8 cellular contexts compared by ENCODE assay signal in the genomic region with DNA sequence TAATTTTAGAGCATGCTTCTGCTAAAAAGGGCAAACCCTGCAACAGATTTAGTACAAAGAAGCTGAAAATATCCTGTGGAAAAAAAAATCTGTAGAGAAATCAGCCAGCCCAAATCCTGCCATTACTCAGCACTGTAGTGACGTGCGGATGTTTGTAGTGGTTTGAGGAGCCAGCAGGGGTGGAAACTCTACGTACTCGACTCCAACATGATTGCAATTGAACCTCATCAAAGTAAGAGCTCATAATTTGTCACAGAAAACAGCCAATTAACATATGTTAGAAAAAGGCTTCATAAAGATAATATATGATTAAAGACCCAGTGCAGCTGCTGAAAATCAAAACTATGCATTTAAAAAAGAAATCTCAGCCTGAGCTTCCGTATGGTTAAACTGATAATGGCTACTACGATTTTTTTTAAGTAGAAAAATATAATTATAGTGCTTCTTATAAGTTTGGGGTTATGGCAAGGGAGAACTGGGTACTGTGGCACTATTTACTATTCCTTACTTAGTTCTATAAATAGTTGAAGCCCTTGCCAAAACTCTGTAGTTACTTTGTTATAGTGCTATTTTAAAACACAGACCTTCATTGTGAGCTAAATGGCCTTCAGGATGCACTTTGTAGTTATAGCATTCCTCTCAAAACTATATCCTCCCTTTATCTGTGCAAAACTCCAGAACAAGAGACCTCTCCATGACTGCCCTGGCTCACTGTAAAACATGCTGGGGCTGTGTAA. TPM values are rescaled to one million over a fixed set of nuclear protein-coding genes. Genes with fewer than 3 reads are reported as not detected.
A peak's percentile ranks its signal among the peaks of the same experiment; 100 is the strongest.
DNase-seq lines count a peak whose midpoint lies in the region; ATAC-seq, FAIRE-seq and TF ChIP-seq lines count a peak whose summit lies in the region.

No MANE protein-coding gene starts in this region.

- CTCF ChIA-PET in HEK293 (lab: Yijun Ruan, JAX) = no interaction called here

- no peak for TF ChIP-seq CTCF in HEK293 (tag by site-specific recombination; IDR thresholded peaks at IDR 0.05)

- WGBS in esophagus, 2 donors = 36 to 44% methylated on average over 6 of the region's 6 CpGs

- no peak overlapping the region for H3K9ac ChIP-seq in SK-N-MC (ENCODE audit: insufficient read length)

- intact Hi-C loops in sciatic nerve (cut with DNase I) = no loop called here

- H3K4me1 ChIP-seq in HEK293 (ENCODE audit: control insufficient read depth, insufficient read depth, low read length) (peaks cover 14% of the 10 kb centered on the region), esophagus (ENCODE audit: control insufficient read depth in 2 of 2, insufficient read depth in 2 of 2, low read length in 1 of 2) (no peaks in the 10 kb centered on the region)

- no peaks in the 10 kb centered on the region for H3K9me3 ChIP-seq in HEK293 (ENCODE audit: control insufficient read depth, insufficient read depth, low read depth, low read length)
- no peaks in the 10 kb centered on the region for H3K9me3 ChIP-seq in SK-N-MC (ENCODE audit: low read depth, low read length)
- no peaks in the 10 kb centered on the region for H3K9me3 ChIP-seq in esophagus (ENCODE audit: control insufficient read depth in 2 of 2, insufficient read depth in 1 of 2, low read depth in 1 of 2, low read length in 1 of 2)

- H3K36me3 ChIP-seq in HEK293 (ENCODE audit: control insufficient read depth in 2 of 2, insufficient read depth in 1 of 2, low read length in 2 of 2) (no peaks in the 10 kb centered on the region), SK-N-MC (ENCODE audit: insufficient read depth, low read length) (no peaks in the 10 kb centered on the region), esophagus (ENCODE audit: control insufficient read depth in 2 of 2, insufficient read depth in 2 of 2, low read length in 1 of 2) (no peaks in the 10 kb centered on the region)

- TF ChIP-seq POLR2A in GM12891 (IDR thresholded peaks at IDR 0.05; ENCODE audit: low read depth, low read length) = no peak

- no peaks in the 10 kb centered on the region for H3K27me3 ChIP-seq in esophagus (ENCODE audit: control insufficient read depth in 1 of 2, insufficient read depth in 2 of 2, low read length in 2 of 2)

- DNase-seq in GM12891 (ENCODE audit: insufficient read length, low spot score) (no peak), SK-N-MC (ENCODE audit: low read depth, low spot score) (no peak), sciatic nerve (ENCODE audit: low spot score) (no peak), T-helper 9 cell (no peak), RPMI8226 (no peak), RKO (ENCODE audit: low spot score) (no peak)

- no peak overlapping the region for H3K4me3 ChIP-seq in HEK293 (ENCODE audit: low read depth, low read length)
- peak overlapping the region; percentile 53; the same call in 1 of the 2 replicates for H3K4me3 ChIP-seq in SK-N-MC
- H3K4me3 ChIP-seq in esophagus (ENCODE audit: low read depth in 1 of 2, low read length in 2 of 2) = no peak overlapping the region

- peak; percentile 72 for ATAC-seq in sciatic nerve

- H3K27ac ChIP-seq in HEK293 (ENCODE audit: extremely low read depth, low read depth, low read length) (no peak overlapping the region), SK-N-MC (no peak overlapping the region; the same call in 1 of the 2 replicates), esophagus (ENCODE audit: low read depth in 2 of 2, low read length in 1 of 2) (peak overlapping the region; percentile 40 to 57)

- POLR2A ChIA-PET in HEK293 (lab: Yijun Ruan, JAX) = no interaction called here

- peak; percentile 77 for FAIRE-seq in GM12891 (lab: Jason Lieb, UNC)

TF ChIP-seq in GM12891, 5 proteins besides CTCF, POLR2A, EP300 and RAD21:
- TF ChIP-seq TAF1 (IDR thresholded peaks at IDR 0.05; ENCODE audit: low read depth, low read length) (no peak), POLR2AphosphoS5 (IDR thresholded peaks at IDR 0.05; ENCODE audit: low read depth, low read length) (no peak), SPI1 (IDR thresholded peaks at IDR 0.05; ENCODE audit: low read depth, low read length) (no peak), PAX5 (IDR thresholded peaks at IDR 0.05; ENCODE audit: insufficient read depth, low read length, severe bottlenecking) (peak; percentile 38), POU2F2 (IDR thresholded peaks at IDR 0.05; ENCODE audit: low read depth, low read length) (no peak)

TF ChIP-seq in HEK293, 187 proteins besides CTCF, POLR2A, EP300 and RAD21 (continues in another document):
- TF ChIP-seq ZNF785 (tag by site-specific recombination; IDR thresholded peaks at IDR 0.05) (no peak), TCF7L2 (IDR thresholded peaks at IDR 0.05; ENCODE audit: borderline replicate concordance, low read depth, low read length) (peak; percentile 22; the same call in 1 of the 2 replicates), SETDB1 (IDR thresholded peaks at IDR 0.05; ENCODE audit: insufficient read length, low read length) (no peak), ZNF24 (tag by site-specific recombination; IDR thresholded peaks at IDR 0.05) (no peak), GFI1B (tag by site-specific recombination; IDR thresholded peaks at IDR 0.05) (peak; percentile 87), SP7 (tag by site-specific recombination; IDR thresholded peaks at IDR 0.05) (peak; percentile 49; the same call in 1 of the 2 replicates), GLIS2 (tag by site-specific recombination; IDR thresholded peaks at IDR 0.05) (no peak), ZNF521 (tag by site-specific recombination; IDR thresholded peaks at IDR 0.05) (no peak), ZNF138 (tag by site-specific recombination; IDR thresholded peaks at IDR 0.05; ENCODE audit: borderline replicate concordance) (no peak), ZEB2 (tag by site-specific recombination; IDR thresholded peaks at IDR 0.05) (peak; percentile 50; the same call in 1 of the 2 replicates), FEZF1 (tag by site-specific recombination; IDR thresholded peaks at IDR 0.05) (peak; percentile 45; the same call in 1 of the 2 replicates), ZNF843 (tag by site-specific recombination; IDR thresholded peaks at IDR 0.05) (peak; percentile 60; the same call in 1 of the 2 replicates), GLIS1 (tag by site-specific recombination; IDR thresholded peaks at IDR 0.05) (no peak), ZNF707 (tag by site-specific recombination; IDR thresholded peaks at IDR 0.05) (no peak), MYNN (tag by site-specific recombination; IDR thresholded peaks at IDR 0.05; ENCODE audit: borderline replicate concordance) (peak; percentile 50; the same call in 1 of the 2 replicates)
- TF ChIP-seq, protein P1, sequence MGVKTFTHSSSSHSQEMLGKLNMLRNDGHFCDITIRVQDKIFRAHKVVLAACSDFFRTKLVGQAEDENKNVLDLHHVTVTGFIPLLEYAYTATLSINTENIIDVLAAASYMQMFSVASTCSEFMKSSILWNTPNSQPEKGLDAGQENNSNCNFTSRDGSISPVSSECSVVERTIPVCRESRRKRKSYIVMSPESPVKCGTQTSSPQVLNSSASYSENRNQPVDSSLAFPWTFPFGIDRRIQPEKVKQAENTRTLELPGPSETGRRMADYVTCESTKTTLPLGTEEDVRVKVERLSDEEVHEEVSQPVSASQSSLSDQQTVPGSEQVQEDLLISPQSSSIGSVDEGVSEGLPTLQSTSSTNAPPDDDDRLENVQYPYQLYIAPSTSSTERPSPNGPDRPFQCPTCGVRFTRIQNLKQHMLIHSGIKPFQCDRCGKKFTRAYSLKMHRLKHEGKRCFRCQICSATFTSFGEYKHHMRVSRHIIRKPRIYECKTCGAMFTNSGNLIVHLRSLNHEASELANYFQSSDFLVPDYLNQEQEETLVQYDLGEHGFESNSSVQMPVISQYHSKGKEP (tag by site-specific recombination; IDR thresholded peaks at IDR 0.05) = peak; percentile 49; the same call in 1 of the 2 replicates
- TF ChIP-seq, protein P2, sequence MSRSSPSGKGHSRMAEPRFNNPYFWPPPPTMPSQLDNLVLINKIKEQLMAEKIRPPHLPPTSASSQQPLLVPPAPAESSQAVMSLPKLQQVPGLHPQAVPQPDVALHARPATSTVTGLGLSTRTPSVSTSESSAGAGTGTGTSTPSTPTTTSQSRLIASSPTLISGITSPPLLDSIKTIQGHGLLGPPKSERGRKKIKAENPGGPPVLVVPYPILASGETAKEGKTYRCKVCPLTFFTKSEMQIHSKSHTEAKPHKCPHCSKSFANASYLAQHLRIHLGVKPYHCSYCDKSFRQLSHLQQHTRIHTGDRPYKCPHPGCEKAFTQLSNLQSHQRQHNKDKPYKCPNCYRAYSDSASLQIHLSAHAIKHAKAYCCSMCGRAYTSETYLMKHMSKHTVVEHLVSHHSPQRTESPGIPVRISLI (tag by site-specific recombination; IDR thresholded peaks at IDR 0.05) = 0 out of 2 replicates have a peak, but pooled peaks have one; percentile 26
- TF ChIP-seq, protein P3, sequence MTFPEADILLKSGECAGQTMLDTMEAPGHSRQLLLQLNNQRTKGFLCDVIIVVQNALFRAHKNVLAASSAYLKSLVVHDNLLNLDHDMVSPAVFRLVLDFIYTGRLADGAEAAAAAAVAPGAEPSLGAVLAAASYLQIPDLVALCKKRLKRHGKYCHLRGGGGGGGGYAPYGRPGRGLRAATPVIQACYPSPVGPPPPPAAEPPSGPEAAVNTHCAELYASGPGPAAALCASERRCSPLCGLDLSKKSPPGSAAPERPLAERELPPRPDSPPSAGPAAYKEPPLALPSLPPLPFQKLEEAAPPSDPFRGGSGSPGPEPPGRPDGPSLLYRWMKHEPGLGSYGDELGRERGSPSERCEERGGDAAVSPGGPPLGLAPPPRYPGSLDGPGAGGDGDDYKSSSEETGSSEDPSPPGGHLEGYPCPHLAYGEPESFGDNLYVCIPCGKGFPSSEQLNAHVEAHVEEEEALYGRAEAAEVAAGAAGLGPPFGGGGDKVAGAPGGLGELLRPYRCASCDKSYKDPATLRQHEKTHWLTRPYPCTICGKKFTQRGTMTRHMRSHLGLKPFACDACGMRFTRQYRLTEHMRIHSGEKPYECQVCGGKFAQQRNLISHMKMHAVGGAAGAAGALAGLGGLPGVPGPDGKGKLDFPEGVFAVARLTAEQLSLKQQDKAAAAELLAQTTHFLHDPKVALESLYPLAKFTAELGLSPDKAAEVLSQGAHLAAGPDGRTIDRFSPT (tag by site-specific recombination; IDR thresholded peaks at IDR 0.05) = no peak
- TF ChIP-seq, protein P4, sequence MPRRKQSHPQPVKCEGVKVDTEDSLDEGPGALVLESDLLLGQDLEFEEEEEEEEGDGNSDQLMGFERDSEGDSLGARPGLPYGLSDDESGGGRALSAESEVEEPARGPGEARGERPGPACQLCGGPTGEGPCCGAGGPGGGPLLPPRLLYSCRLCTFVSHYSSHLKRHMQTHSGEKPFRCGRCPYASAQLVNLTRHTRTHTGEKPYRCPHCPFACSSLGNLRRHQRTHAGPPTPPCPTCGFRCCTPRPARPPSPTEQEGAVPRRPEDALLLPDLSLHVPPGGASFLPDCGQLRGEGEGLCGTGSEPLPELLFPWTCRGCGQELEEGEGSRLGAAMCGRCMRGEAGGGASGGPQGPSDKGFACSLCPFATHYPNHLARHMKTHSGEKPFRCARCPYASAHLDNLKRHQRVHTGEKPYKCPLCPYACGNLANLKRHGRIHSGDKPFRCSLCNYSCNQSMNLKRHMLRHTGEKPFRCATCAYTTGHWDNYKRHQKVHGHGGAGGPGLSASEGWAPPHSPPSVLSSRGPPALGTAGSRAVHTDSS (tag by site-specific recombination; IDR thresholded peaks at IDR 0.05) = no peak

RNA-seq across cellular contexts. Expression of a gene that starts 49.4 kb away (rescaled TPM):
- 103 TPM for polyA plus RNA-seq in GM12891 (2012; ENCODE audit: low read depth, missing spikeins)
- polyA plus RNA-seq in esophagus = 1 to 10 TPM; 1.6 to 1.7 TPM
- total RNA-seq in sciatic nerve = 97.3 TPM

Comparison
In these comparisons a context has a peak if more than half of its experiments do, and no peak if none do; other contexts are left out.
1. H3K27ac ChIP-seq: peak in esophagus (2 of 2); none in HEK293 (single experiment) and SK-N-MC (single experiment).